Comparison of ENCODE assay signal across 7 cellular contexts in genomic region chr2:152694161-152694661, GRCh38. TPM values are rescaled to one million over a fixed set of nuclear protein-coding genes. Genes with fewer than 3 reads are reported as not detected.
DNase-seq lines count a peak whose midpoint lies in the region; ATAC-seq, FAIRE-seq and TF ChIP-seq lines count a peak whose summit lies in the region.

No MANE protein-coding gene starts in this region.

- H3F3A ChIP-seq in neural progenitor cell (ENCODE audit: low read depth), result no peaks in the 10 kb centered on the region

- no peaks in the 10 kb centered on the region for H3K27me3 Mint-ChIP-seq in activated CD8-positive, alpha-beta T cell treated with anti-CD3 and anti-CD28 coated beads, Interleukin-2, amount 10 ng/mL, durations not matched to agents 7 days and 5 days (ENCODE audit: low read depth)
- no peaks in the 10 kb centered on the region for H3K27me3 Mint-ChIP-seq in neural progenitor cell (ENCODE audit: insufficient read depth, low read depth)

- H3K27ac ChIP-seq in neural progenitor cell, result no peak overlapping the region

- H3K4me2 ChIP-seq in neural progenitor cell, result no peak overlapping the region

- H3K36me3 Mint-ChIP-seq in activated CD8-positive, alpha-beta T cell treated with anti-CD3 and anti-CD28 coated beads, Interleukin-2, amount 10 ng/mL, durations not matched to agents 7 days and 5 days (ENCODE audit: low read depth), result peaks cover 28% of the 10 kb centered on the region
- peaks cover 35% of the 10 kb centered on the region for H3K36me3 Mint-ChIP-seq in neural progenitor cell

- H3K4me1 ChIP-seq in neural progenitor cell, result no peaks in the 10 kb centered on the region

- H3K4me1 Mint-ChIP-seq in activated CD8-positive, alpha-beta T cell treated with anti-CD3 and anti-CD28 coated beads, Interleukin-2, amount 10 ng/mL, durations not matched to agents 7 days and 5 days (ENCODE audit: low read depth), result peaks cover 17% of the 10 kb centered on the region
- no peaks in the 10 kb centered on the region for H3K4me1 Mint-ChIP-seq in neural progenitor cell

- no peak for TF ChIP-seq CTCF in neural progenitor cell (IDR thresholded peaks at IDR 0.05)

- peaks cover 24% of the 10 kb centered on the region for H4K20me1 ChIP-seq in neural progenitor cell (ENCODE audit: low read depth)

- peak overlapping the region; percentile 79 for H3K4me3 Mint-ChIP-seq in activated CD8-positive, alpha-beta T cell treated with anti-CD3 and anti-CD28 coated beads, Interleukin-2, amount 10 ng/mL, durations not matched to agents 7 days and 5 days
- H3K4me3 Mint-ChIP-seq in neural progenitor cell, result no peak overlapping the region

- H3K27ac Mint-ChIP-seq in activated CD8-positive, alpha-beta T cell treated with anti-CD3 and anti-CD28 coated beads, Interleukin-2, amount 10 ng/mL, durations not matched to agents 7 days and 5 days, result peak overlapping the region; percentile 92
- no peak overlapping the region for H3K27ac Mint-ChIP-seq in neural progenitor cell

- no peaks in the 10 kb centered on the region for H3K9me3 Mint-ChIP-seq in activated CD8-positive, alpha-beta T cell treated with anti-CD3 and anti-CD28 coated beads, Interleukin-2, amount 10 ng/mL, durations not matched to agents 7 days and 5 days (ENCODE audit: insufficient read depth)
- no peaks in the 10 kb centered on the region for H3K9me3 Mint-ChIP-seq in neural progenitor cell

- peak; percentile 63 for ATAC-seq in HG03354 (IDR thresholded peaks at IDR 0.05; ENCODE audit: poor library complexity, severe bottlenecking, unreplicated experiment)
- peak; percentile 89 for ATAC-seq in activated CD8-positive, alpha-beta T cell treated with anti-CD3 and anti-CD28 coated beads, Interleukin-2, amount 10 ng/mL, durations not matched to agents 7 days and 5 days

- H3K4me3 ChIP-seq in neural progenitor cell, result no peak overlapping the region

- H3K9me3 ChIP-seq in neural progenitor cell (ENCODE audit: low read depth), result no peaks in the 10 kb centered on the region

- H3K79me2 ChIP-seq in neural progenitor cell (ENCODE audit: low read depth), result peaks cover 81% of the 10 kb centered on the region

- no peak overlapping the region for H2AFZ ChIP-seq in neural progenitor cell (replicated peaks)

- CTCF ChIA-PET in activated CD8-positive, alpha-beta T cell treated with anti-CD3 and anti-CD28 coated beads, Interleukin-2, amount 10 ng/mL, durations not matched to agents 7 days and 5 days (lab: Charles Lee), result interaction anchor here (0.5 to 5.1 kb wide), 5 partner anchors 14 to 1620 kb away, joined by 3 to 33 read pairs (median 3); partner anchors contain the start of gene PRPF40A

- no peak overlapping the region for H3K9ac ChIP-seq in neural progenitor cell

- POLR2A ChIA-PET in activated CD8-positive, alpha-beta T cell treated with anti-CD3 and anti-CD28 coated beads, Interleukin-2, amount 10 ng/mL, durations not matched to agents 7 days and 5 days (lab: Charles Lee), result interaction anchor here (1.5 kb wide), 1 partner anchor 23 kb away, joined by 8 read pairs; the partner anchor contains the start of gene PRPF40A

- H3K27me3 ChIP-seq in neural progenitor cell, result no peaks in the 10 kb centered on the region

- peaks cover 5% of the 10 kb centered on the region for H3K36me3 ChIP-seq in neural progenitor cell

- DNase-seq in GM19239 (ENCODE audit: insufficient read length, low spot score) (no peak), glomerular visceral epithelial cell (ENCODE audit: extremely low spot score) (peak; percentile 83), neural progenitor cell (ENCODE audit: low spot score) (no peak), HT-29 (ENCODE audit: low spot score) (no peak)
- peak; percentile 48 for DNase-seq in activated CD8-positive, alpha-beta T cell treated with anti-CD3 and anti-CD28 coated beads, Interleukin-2, amount 10 ng/mL, durations not matched to agents 7 days and 5 days
- peak in 2 of 3 experiments; percentile 11 to 21 for DNase-seq in stimulated activated CD4-positive, alpha-beta T cell treated with anti-CD3 and anti-CD28 coated beads, TNF-alpha, amount 100 ng/mL, for 4 hours (ENCODE audit: low read depth in 3 of 3)

- FAIRE-seq in GM19239 (lab: Jason Lieb, UNC), result peak; percentile 89

RNA-seq across cellular contexts. Expression of gene PRPF40A, which starts 23.1 kb away (rescaled TPM):
- total RNA-seq in activated CD8-positive, alpha-beta T cell treated with anti-CD3 and anti-CD28 coated beads, Interleukin-2, amount 10 ng/mL, durations not matched to agents 7 days and 5 days, result 100 to 1,000 TPM; 116 to 117 TPM
- 210 and 257 TPM in 2 replicates for total RNA-seq in neural progenitor cell (ENCODE audit: low replicate concordance)
- total RNA-seq in HT-29 (2014; rRNA removed; shearing (Covaris generic)), result 114 and 129 TPM in 2 replicates

RNA-seq across cellular contexts. Expression of gene ARL6IP6, which starts 24.2 kb away (rescaled TPM):
- total RNA-seq in activated CD8-positive, alpha-beta T cell treated with anti-CD3 and anti-CD28 coated beads, Interleukin-2, amount 10 ng/mL, durations not matched to agents 7 days and 5 days, result 10 to 100 TPM; 42.9 to 44.4 TPM
- total RNA-seq in neural progenitor cell (ENCODE audit: low replicate concordance), result 80.9 and 104 TPM in 2 replicates
- total RNA-seq in HT-29 (2014; rRNA removed; shearing (Covaris generic)), result 15.7 and 16.7 TPM in 2 replicates

Comparison
In these comparisons a context has a peak if more than half of its experiments do, and no peak if none do; other contexts are left out.
1. DNase-seq: peak in activated CD8-positive, alpha-beta T cell treated with anti-CD3 and anti-CD28 coated beads, Interleukin-2, amount 10 ng/mL, durations not matched to agents 7 days and 5 days (single experiment), glomerular visceral epithelial cell (single experiment) and stimulated activated CD4-positive, alpha-beta T cell treated with anti-CD3 and anti-CD28 coated beads, TNF-alpha, amount 100 ng/mL, for 4 hours (2 of 3); none in GM19239 (single experiment), neural progenitor cell (single experiment) and HT-29 (single experiment).